1 cellular context compared by ENCODE assay signal in the genomic region with DNA sequence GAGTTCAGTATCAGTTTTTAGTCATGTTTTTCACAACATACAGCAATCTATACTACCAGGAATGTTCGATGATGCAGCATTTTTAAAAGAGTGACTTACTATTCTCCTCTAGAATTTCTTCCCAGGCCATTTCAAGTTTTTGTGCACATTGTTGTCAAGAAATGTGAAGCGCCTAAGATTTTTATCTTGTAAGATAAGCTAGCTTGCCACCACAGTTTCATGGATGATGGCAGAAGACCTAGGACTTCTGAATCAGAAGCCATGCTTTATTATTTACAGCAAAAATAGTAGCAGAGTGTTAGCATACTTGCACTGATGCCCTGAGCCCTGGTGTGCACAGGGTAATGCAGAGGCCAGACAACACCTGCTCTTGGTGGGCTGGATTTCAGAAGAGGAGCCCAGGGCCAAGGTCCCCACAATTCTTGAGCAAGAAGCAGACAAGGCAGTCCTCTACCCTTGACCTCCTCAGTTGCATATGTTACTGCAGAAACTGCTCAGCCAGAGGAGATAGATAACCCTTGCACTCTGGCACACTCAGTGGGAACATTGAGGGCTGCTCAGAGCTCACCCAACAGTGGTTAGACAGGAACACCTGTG.
A peak's percentile ranks its signal among the peaks of the same experiment; 100 is the strongest.
TF ChIP-seq lines count a peak whose summit lies in the region.

No MANE protein-coding gene starts in this region.

TF ChIP-seq in HepG2, 621 proteins besides CTCF, POLR2A, EP300 and RAD21 (continued from another document):
- TF ChIP-seq PATZ1 (CRISPR knock-in tag; IDR thresholded peaks at IDR 0.05): 0 out of 2 replicates have a peak, but pooled peaks have one; percentile 17
- 0 out of 2 replicates have a peak, but pooled peaks have one; percentile 26 for TF ChIP-seq BCL6 (CRISPR knock-in tag; IDR thresholded peaks at IDR 0.05)
- TF ChIP-seq NR2F1 (CRISPR knock-in tag; IDR thresholded peaks at IDR 0.05): 0 out of 4 replicates have a peak, but pooled peaks have one; percentile 19 to 44
- TF ChIP-seq NFE2L2 (IDR thresholded peaks at IDR 0.05; ENCODE audit: low read length): peak; percentile 10; the same call in 1 of the 2 replicates
- 0 out of 2 replicates have a peak, but pooled peaks have one; percentile 14 for TF ChIP-seq HDAC2 (CRISPR knock-in tag; IDR thresholded peaks at IDR 0.05)
- peak; percentile 36; the same call in 1 of the 2 replicates for TF ChIP-seq RARA (CRISPR knock-in tag; IDR thresholded peaks at IDR 0.05)
- TF ChIP-seq HNF4G (IDR thresholded peaks at IDR 0.05; ENCODE audit: borderline replicate concordance, low read depth, low read length): peak; percentile 76
- TF ChIP-seq HNF4G (CRISPR knock-in tag; IDR thresholded peaks at IDR 0.05; ENCODE audit: borderline replicate concordance, low read depth): no peak
- TF ChIP-seq, protein P1, sequence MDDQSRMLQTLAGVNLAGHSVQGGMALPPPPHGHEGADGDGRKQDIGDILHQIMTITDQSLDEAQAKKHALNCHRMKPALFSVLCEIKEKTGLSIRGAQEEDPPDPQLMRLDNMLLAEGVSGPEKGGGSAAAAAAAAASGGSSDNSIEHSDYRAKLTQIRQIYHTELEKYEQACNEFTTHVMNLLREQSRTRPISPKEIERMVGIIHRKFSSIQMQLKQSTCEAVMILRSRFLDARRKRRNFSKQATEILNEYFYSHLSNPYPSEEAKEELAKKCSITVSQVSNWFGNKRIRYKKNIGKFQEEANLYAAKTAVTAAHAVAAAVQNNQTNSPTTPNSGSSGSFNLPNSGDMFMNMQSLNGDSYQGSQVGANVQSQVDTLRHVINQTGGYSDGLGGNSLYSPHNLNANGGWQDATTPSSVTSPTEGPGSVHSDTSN (CRISPR knock-in tag; IDR thresholded peaks at IDR 0.05; ENCODE audit: borderline replicate concordance): no peak
- TF ChIP-seq NR2C2 (CRISPR knock-in tag; IDR thresholded peaks at IDR 0.05; ENCODE audit: borderline replicate concordance): peak; percentile 18; the same call in 1 of the 2 replicates
